In genomic region chr16:10661236-10661635, GRCh38 we compare ENCODE assay signal across 24 cellular contexts. TPM values are rescaled to one million over a fixed set of nuclear protein-coding genes. Genes with fewer than 3 reads are reported as not detected.
DNase-seq lines count a peak whose midpoint lies in the region; ATAC-seq, FAIRE-seq and TF ChIP-seq lines count a peak whose summit lies in the region.
"Had no signal": no experiment of that assay in that cellular context is flagged by ENCODE, and none has a peak within 500 bp of the region (broad histone marks: within the 10 kb centered on the region; RNA-seq: fewer than 3 reads in every experiment).

No MANE protein-coding gene starts in this region.

- H3K4me3 ChIP-seq in HepG2 (replicated peaks in 1 of 3; ENCODE audit: insufficient read depth in 1 of 3, low read depth in 2 of 3, low read length in 3 of 3) (no peak overlapping the region), right lobe of liver (no peak overlapping the region)
- H3K4me3 ChIP-seq: GM23248 had no signal

- H3K4me3 Mint-ChIP-seq in brain (no peak overlapping the region), nephron (no peak overlapping the region)

- no TSS peak for BruUV-seq in HepG2 (replicated peaks; lab: Mats Ljungman, UMichigan)

- POLR2A ChIA-PET in HepG2 (lab: Yijun Ruan, JAX), result no interaction called here

- no peaks in the 10 kb centered on the region for H4K20me1 ChIP-seq in HepG2 (ENCODE audit: insufficient read depth, low read length)

- H3K36me3 ChIP-seq in HepG2 (replicated peaks in 1 of 2; ENCODE audit: control insufficient read depth in 1 of 2, insufficient read depth in 2 of 2, low read length in 2 of 2) (no peaks in the 10 kb centered on the region), right lobe of liver (no peaks in the 10 kb centered on the region)

- H2AFZ ChIP-seq in HepG2 (ENCODE audit: low read length), result no peak overlapping the region
- H2AFZ ChIP-seq: GM23248 had no signal

- H3K9ac ChIP-seq in HepG2 (ENCODE audit: insufficient read depth, low read depth, low read length), result no peak overlapping the region
- H3K9ac ChIP-seq: GM23248 had no signal

- DNase-seq in HepG2 (ENCODE audit: low spot score), result no peak
- DNase-seq in right lobe of liver, result no peak
- no peak for DNase-seq in epidermal melanocyte (ENCODE audit: insufficient read length, low spot score)
- no peak for DNase-seq in NCI-H187 (lab: John Stamatoyannopoulos, UW)
- no peak for DNase-seq in AG08396 (ENCODE audit: low spot score)
- DNase-seq: C1 segment of cervical spinal cord; Calu3; CD4-positive, alpha-beta memory T cell; COR-L47; DMS53; GF-D8; GM23248; HCEC 1CT had no signal

- no peak for ATAC-seq in HepG2
- no peak for ATAC-seq in right lobe of liver
- ATAC-seq in GM19351 (IDR thresholded peaks at IDR 0.05; ENCODE audit: unreplicated experiment), result no peak

- peaks cover 21% of the 10 kb centered on the region for H3K4me1 Mint-ChIP-seq in brain
- peaks cover 29% of the 10 kb centered on the region for H3K4me1 Mint-ChIP-seq in nephron
- H3K4me1 Mint-ChIP-seq: CD4-positive, alpha-beta memory T cell had no signal

- H3K4me1 ChIP-seq in HepG2 (ENCODE audit: insufficient read depth, low read length) (peaks cover 45% of the 10 kb centered on the region), right lobe of liver (no peaks in the 10 kb centered on the region)

- TF ChIP-seq CTCF in HepG2 (CRISPR knock-in tag; IDR thresholded peaks at IDR 0.05) (no peak), right lobe of liver (IDR thresholded peaks at IDR 0.05) (no peak), brain (conservative IDR thresholded peaks at IDR 0.05) (no peak), nephron (IDR thresholded peaks at IDR 0.05; ENCODE audit: unreplicated experiment in 3 of 3) (no peak)

- H3K9me3 ChIP-seq in HepG2 (ENCODE audit: low read length) (no peaks in the 10 kb centered on the region), right lobe of liver (no peaks in the 10 kb centered on the region)

- no peak for TF ChIP-seq RAD21 in HepG2 (CRISPR knock-in tag; IDR thresholded peaks at IDR 0.05)

- H3K9me3 Mint-ChIP-seq in brain (peaks cover 0 to 7% (median 2%) of the 10 kb centered on the region in 5 experiments), nephron (peaks cover 13% of the 10 kb centered on the region)
- H3K9me3 Mint-ChIP-seq: CD4-positive, alpha-beta memory T cell had no signal

- FAIRE-seq in HepG2 (lab: Jason Lieb, UNC), result no peak
- FAIRE-seq: A204.1, GM12891, GM18507, H54 had no signal

- peaks cover 4 to 8% of the 10 kb centered on the region in 2 experiments; a peak in 2 of 5 replicates for H3K27me3 ChIP-seq in HepG2 (ENCODE audit: control insufficient read depth in 1 of 2, insufficient read depth in 2 of 2, low read length in 2 of 2)
- no peaks in the 10 kb centered on the region for H3K27me3 ChIP-seq in right lobe of liver

- no peaks in the 10 kb centered on the region for H3K79me2 ChIP-seq in HepG2 (ENCODE audit: insufficient read depth, low read length)

- intact Hi-C loops in HepG2 (cut with micrococcal nuclease; ENCODE audit: unreplicated experiment) (no loop called here), right lobe of liver (cut with DNase I) (loop anchor here in 1 of 2 donors (10.0 kb wide), 1 partner anchor 54 kb away; no protein-coding TSS in a partner anchor)

- WGBS in HepG2 (ENCODE audit: low lambda C conversion rate), result 43% methylated on average over 2 of the region's 2 CpGs
- WGBS in right lobe of liver (ENCODE audit: insufficient coverage, low coverage, low lambda C conversion rate, missing lambda C conversion rate), result 25% methylated on average over 1 of the region's 2 CpGs

- TF ChIP-seq POLR2A in HepG2 (IDR thresholded peaks at IDR 0.05; ENCODE audit: insufficient read depth in 1 of 2, low read depth in 2 of 2, low read length in 2 of 2) (no peak), right lobe of liver (IDR thresholded peaks at IDR 0.05) (no peak)

- H3K4me2 ChIP-seq in HepG2 (ENCODE audit: low read depth, low read length), result no peak overlapping the region

- TF ChIP-seq EP300 in HepG2 (IDR thresholded peaks at IDR 0.05; ENCODE audit: low read depth in 2 of 2, low read length in 2 of 2) (no peak), HepG2 (CRISPR knock-in tag; IDR thresholded peaks at IDR 0.05; ENCODE audit: borderline replicate concordance) (no peak)

- in situ Hi-C loops in HepG2 (cut with HindIII; ENCODE audit: extremely low pct_ligation_motif_present, low pct_unique_long_range_greater_than_20kb), result no loop called here

- H3K36me3 Mint-ChIP-seq in brain, result no peaks in the 10 kb centered on the region
- no peaks in the 10 kb centered on the region for H3K36me3 Mint-ChIP-seq in nephron (ENCODE audit: low read depth)
- H3K36me3 Mint-ChIP-seq: CD4-positive, alpha-beta memory T cell had no signal

- CTCF ChIA-PET in HepG2 (lab: Yijun Ruan, JAX; ENCODE audit: low intra/inter-chr PET ratio, low total read pairs), result no interaction called here

- H3K27ac Mint-ChIP-seq in brain, result peak overlapping the region in 3 of 5 experiments; percentile 7 to 40 (median 40)
- peak overlapping the region in 2 of 3 experiments; percentile 68 to 82 for H3K27ac Mint-ChIP-seq in nephron

- H3K27ac ChIP-seq in HepG2 (ENCODE audit: extremely low read length, insufficient read depth, low read length) (no peak overlapping the region), right lobe of liver (no peak overlapping the region)
- H3K27ac ChIP-seq: 22Rv1, GM23248 had no signal

- H3K27me3 Mint-ChIP-seq in brain (no peaks in the 10 kb centered on the region), nephron (ENCODE audit: low read depth) (no peaks in the 10 kb centered on the region)

TF ChIP-seq in HepG2, 621 proteins besides CTCF, POLR2A, EP300 and RAD21:
- TF ChIP-seq KAT2B (IDR thresholded peaks at IDR 0.05; ENCODE audit: borderline replicate concordance, low read depth, low read length) (no peak), SP2 (CRISPR knock-in tag; IDR thresholded peaks at IDR 0.05) (0 out of 2 replicates have a peak, but pooled peaks have one; percentile 5)

RNA-seq across cellular contexts. Expression of gene TEKT5, which starts 33.5 kb away (rescaled TPM):
- not detected in 2 replicates for total RNA-seq in HepG2 (2016; rRNA removed; fragmentation: Illumina TruSeq; extraction: Trizol)
- total RNA-seq in HepG2 (2016; cell fraction: cytosol; rRNA removed; fragmentation: Illumina TruSeq; extraction: Trizol; ENCODE audit: low read depth), result not detected in 2 replicates
- total RNA-seq in HepG2 (2016; cell fraction: insoluble cytoplasmic fraction; rRNA removed; fragmentation: Illumina TruSeq; extraction: Trizol), result not detected in 2 replicates
- total RNA-seq in HepG2 (2016; cell fraction: membrane; rRNA removed; fragmentation: Illumina TruSeq; extraction: Trizol), result not detected in 2 replicates
- not detected in 2 replicates for total RNA-seq in HepG2 (2016; cell fraction: nucleus; rRNA removed; fragmentation: Illumina TruSeq; extraction: Trizol)
- 0.16 and 0.25 TPM in 2 replicates for polyA plus RNA-seq in HepG2 (2011; rRNA removed)
- 0.08 TPM in 1 of 2 replicates, not detected in the other for polyA plus RNA-seq in HepG2 (2011; cell fraction: cytosol; rRNA removed)
- 0.12 and 0.16 TPM in 2 replicates for polyA plus RNA-seq in HepG2 (2011; cell fraction: nucleus; rRNA removed)
- polyA plus RNA-seq in HepG2 (2012), result 0.39 and 0.84 TPM in 2 replicates
- not detected in 2 replicates for polyA plus RNA-seq in HepG2 (2016; cell fraction: cytosol; fragmentation: Illumina TruSeq; extraction: Trizol; ENCODE audit: low read depth)
- not detected in 2 replicates for polyA plus RNA-seq in HepG2 (2016; cell fraction: insoluble cytoplasmic fraction; fragmentation: Illumina TruSeq; extraction: Trizol; ENCODE audit: low read depth)
- not detected in 2 replicates for polyA plus RNA-seq in HepG2 (2016; cell fraction: membrane; fragmentation: Illumina TruSeq; extraction: Trizol; ENCODE audit: low read depth)
- polyA plus RNA-seq in HepG2 (2016; cell fraction: nucleus; fragmentation: Illumina TruSeq; extraction: Trizol; ENCODE audit: insufficient read depth, low read depth), result not detected in 2 replicates
- polyA minus RNA-seq in HepG2 (2011; rRNA and poly(A)+ RNA removed; ENCODE audit: low replicate concordance), result not detected in 2 replicates
- polyA minus RNA-seq in HepG2 (2011; cell fraction: cytosol; rRNA and poly(A)+ RNA removed), result not detected in 2 replicates
- 0.64 and 1.2 TPM in 2 replicates for polyA minus RNA-seq in HepG2 (2011; cell fraction: nucleus; rRNA and poly(A)+ RNA removed)
- 1 to 10 TPM in 1 of 6 experiments, under 1 TPM in 3, not detected in 2; 0.20 to 1.3 (median 0.69) TPM for total RNA-seq in right lobe of liver
- polyA plus RNA-seq in brain (ENCODE audit: insufficient read depth, low read depth, low replicate concordance), result not detected
- total RNA-seq: Calu3; CD4-positive, alpha-beta memory T cell; Daoy; G401; GM23248 had no signal
- polyA plus RNA-seq: BJ; CD4-positive, alpha-beta memory T cell; GM23248 had no signal
